In genomic region chr12:87943666-87944065, GRCh38 we compare ENCODE assay signal across 19 cellular contexts.
"Had no signal": no experiment of that assay in that cellular context is flagged by ENCODE, and none has a peak within 500 bp of the region (broad histone marks: within the 10 kb centered on the region; RNA-seq: fewer than 3 reads in every experiment).

No MANE protein-coding gene starts in this region.

- DNase-seq: activated CD4-positive, alpha-beta memory T cell treated with anti-CD3 and anti-CD28 coated beads for 36 hours; activated CD4-positive, alpha-beta T cell treated with anti-CD3 and anti-CD28 coated beads, Interleukin-2, amount 10 ng/mL, durations not matched to agents 7 days and 5 days; activated CD4-positive, CD25-positive, alpha-beta regulatory T cell; activated gamma-delta T cell; activated naive CD4-positive, alpha-beta T cell treated with anti-CD3 and anti-CD28 coated beads for 36 hours; activated T-cell treated with anti-CD3 and anti-CD28 coated beads for 4 hours; activated T-cell treated with anti-CD3 and anti-CD28 coated beads, Interleukin-2, amount 50 U/mL, for 48 hours; amygdala; brain microvascular endothelial cell; MM.1S; NCI-H1105 treated with DMSO at 0.1 percent for 48 hours; NCI-H1436 treated with DMSO at 0.1 percent for 48 hours; NCI-H2029; NCI-H2107; NCI-H2227 treated with DMSO at 0.1 percent for 48 hours; NCI-H510A; NCI-H748 treated with DMSO at 0.1 percent for 48 hours; SIG-M5; T-helper 1 cell had no signal
